9 cellular contexts compared by ENCODE assay signal in genomic region chr17:50719144-50719923, GRCh38. TPM values are rescaled to one million over a fixed set of nuclear protein-coding genes. Genes with fewer than 3 reads are reported as not detected.
DNase-seq lines count a peak whose midpoint lies in the region; ATAC-seq and FAIRE-seq lines count a peak whose summit lies in the region.
"Had no signal": no experiment of that assay in that cellular context is flagged by ENCODE, and none has a peak within 500 bp of the region (broad histone marks: within the 10 kb centered on the region; RNA-seq: fewer than 3 reads in every experiment).

LUC7L3 (plus strand) TSS chr17:50719603; CDS start chr17:50719733, 130 bp downstream.

- DNase-seq in Ammon's horn (ENCODE audit: low spot score) = peak; percentile 91
- DNase-seq in GM19239 (ENCODE audit: insufficient read length, low spot score) = peak; percentile 94
- peak; percentile 97 for DNase-seq in NCI-H510A treated with DMSO at 0.1 percent for 48 hours (lab: John Stamatoyannopoulos, UW)
- DNase-seq in activated CD4-positive, alpha-beta T cell treated with anti-CD3 and anti-CD28 coated beads for 24 hours (ENCODE audit: low read depth in 2 of 2) = peak; percentile 90 to 91
- peak; percentile 97 for DNase-seq in cerebellum (ENCODE audit: low spot score)
- DNase-seq in kidney tubule cell (ENCODE audit: low spot score) = peak; percentile 96
- DNase-seq in stimulated activated CD4-positive, alpha-beta T cell treated with anti-CD3 and anti-CD28 coated beads, Interleukin-1b, Interleukin-23, amount 100 ng/mL, for 1 hour (ENCODE audit: low read depth in 2 of 2) = peak; percentile 74 to 79

- ATAC-seq in HG03442 (IDR thresholded peaks at IDR 0.05; ENCODE audit: unreplicated experiment) = peak; percentile 91

- peak; percentile 91 for FAIRE-seq in GM19239 (lab: Jason Lieb, UNC)
- FAIRE-seq: colon had no signal

RNA-seq across cellular contexts. Expression of gene LUC7L3, which starts in this region (rescaled TPM):
- 133 TPM for total RNA-seq in cerebellum

Comparison
In these comparisons a context has a peak if more than half of its experiments do, and no peak if none do; other contexts are left out.
1. Peak in every context shown above with its lines: DNase-seq and ATAC-seq.